In the genomic region with DNA sequence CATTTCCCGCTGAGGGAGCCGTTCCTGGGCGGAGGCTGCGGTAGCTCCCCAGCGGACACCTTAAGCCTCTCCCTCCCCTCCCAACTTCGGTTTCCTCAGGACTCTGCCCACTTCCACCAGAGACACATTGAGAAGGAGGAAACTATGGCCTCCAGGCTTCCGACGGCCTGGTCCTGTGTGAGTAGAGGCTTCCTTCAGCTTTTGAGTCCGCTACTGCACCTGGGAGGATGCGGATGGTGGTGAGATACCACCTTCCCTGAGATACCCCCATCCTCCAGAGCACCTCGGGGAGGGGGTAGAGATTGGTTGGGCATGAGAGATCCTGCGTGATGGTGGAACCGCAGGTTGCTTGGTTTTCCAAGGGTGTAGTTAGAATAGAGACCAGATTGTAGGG, we compare ENCODE assay signal across 8 cellular contexts. TPM values are rescaled to one million over a fixed set of nuclear protein-coding genes. Genes with fewer than 3 reads are reported as not detected.
A peak's percentile ranks its signal among the peaks of the same experiment; 100 is the strongest.
DNase-seq lines count a peak whose midpoint lies in the region; ATAC-seq and TF ChIP-seq lines count a peak whose summit lies in the region.

No MANE protein-coding gene starts in this region.

- H3K4me3 ChIP-seq in PC-9 (peak overlapping the region; percentile 80), epithelial cell of proximal tubule (ENCODE audit: low read depth, low read length) (peak overlapping the region; percentile 90), prostate gland (peak overlapping the region; percentile 91 to 94)

- H3K27ac ChIP-seq in PC-9 (peak overlapping the region; percentile 95), prostate gland (peak overlapping the region; percentile 98 to 99)

- H3K9me3 ChIP-seq in PC-9 (ENCODE audit: insufficient read depth, low read depth) (peaks cover 80% of the 10 kb centered on the region), prostate gland (peaks cover 6% of the 10 kb centered on the region)

- TF ChIP-seq CTCF in PC-9 (conservative IDR thresholded peaks at IDR 0.05) (no peak), epithelial cell of proximal tubule (conservative IDR thresholded peaks at IDR 0.05; ENCODE audit: low read depth, low read length) (no peak), prostate gland (IDR thresholded peaks at IDR 0.05) (no peak)

- DNase-seq in PC-9: no peak
- DNase-seq in epithelial cell of proximal tubule (ENCODE audit: low read depth): no peak
- DNase-seq in prostate gland (ENCODE audit: low spot score): no peak
- DNase-seq in COLO829 (ENCODE audit: low spot score): no peak
- no peak for DNase-seq in NCI-H2081 treated with DMSO at 0.1 percent for 48 hours (lab: John Stamatoyannopoulos, UW)
- DNase-seq in dedifferentiated amniotic fluid mesenchymal stem cell (ENCODE audit: extremely low spot score): no peak

- POLR2A ChIA-PET in PC-9 (lab: Charles Lee; ENCODE audit: unreplicated experiment): no interaction called here

- TF ChIP-seq POLR2A in GM18505 (IDR thresholded peaks at IDR 0.05; ENCODE audit: borderline replicate concordance, extremely low read depth, insufficient read depth, insufficient read length): no peak
- no peak for TF ChIP-seq POLR2A in prostate gland (IDR thresholded peaks at IDR 0.05)

- H3K27me3 ChIP-seq in PC-9 (ENCODE audit: insufficient read depth, low read depth): no peaks in the 10 kb centered on the region
- no peaks in the 10 kb centered on the region for H3K27me3 ChIP-seq in prostate gland (replicated peaks; ENCODE audit: insufficient read depth)

- ATAC-seq in GM18505 (IDR thresholded peaks at IDR 0.05; ENCODE audit: unreplicated experiment): peak; percentile 12
- no peak for ATAC-seq in GM18519 (IDR thresholded peaks at IDR 0.05; ENCODE audit: low FRiP score, unreplicated experiment)

- peaks cover 4% of the 10 kb centered on the region; the same call in 1 of the 2 replicates for H3K4me1 ChIP-seq in PC-9 (replicated peaks; ENCODE audit: insufficient read depth)
- H3K4me1 ChIP-seq in prostate gland (replicated peaks): no peaks in the 10 kb centered on the region

- TSS peak; percentile 55 for BruUV-seq in PC-9 (replicated peaks; lab: Mats Ljungman, UMichigan)

- H3K4me2 ChIP-seq in PC-9: peak overlapping the region; percentile 84

- intact Hi-C loops in PC-9 (cut with micrococcal nuclease; ENCODE audit: unreplicated experiment): loop anchor here (1.0 to 2.0 kb wide), 7 partner anchors 29 to 360 kb away; partner anchors contain the start of genes TRIM28, ZBTB45, ZNF329 and ZNF606
- intact Hi-C loops in prostate gland (cut with DNase I): no loop called here

- peak overlapping the region; percentile 98 for H2AFZ ChIP-seq in PC-9

- H4K20me1 ChIP-seq in PC-9 (ENCODE audit: insufficient read depth): no peaks in the 10 kb centered on the region

- 17% methylated on average over 13 of the region's 13 CpGs for WGBS in prostate gland

- H3K79me2 ChIP-seq in PC-9 (ENCODE audit: low read depth): peaks cover 19% of the 10 kb centered on the region

- H3F3A ChIP-seq in PC-9 (ENCODE audit: insufficient read depth, low read depth): peaks cover 30% of the 10 kb centered on the region

- no peaks in the 10 kb centered on the region for H3K9me2 ChIP-seq in PC-9 (ENCODE audit: insufficient read depth)

- CTCF ChIA-PET in PC-9 (lab: Charles Lee): interaction anchor here (0.6 kb wide), 1 partner anchor 45 kb away, joined by 3 read pairs; the partner anchor contains the start of gene ZNF544

- H3K36me3 ChIP-seq in PC-9 (ENCODE audit: low read depth) (peaks cover 66% of the 10 kb centered on the region), prostate gland (peaks cover 6 to 8% of the 10 kb centered on the region in 2 donors)

RNA-seq across cellular contexts. Expression of gene ZNF274, which starts 1.0 kb away (rescaled TPM):
- 34.3 and 36.4 TPM in 2 replicates for total RNA-seq in PC-9 (2021)
- 23.6 and 24.7 TPM in 2 replicates for total RNA-seq in epithelial cell of proximal tubule
- total RNA-seq in prostate gland: 10 to 100 TPM; 34.5 to 34.7 TPM

RNA-seq across cellular contexts. Expression of gene ZNF329, which starts 33.2 kb away (rescaled TPM):
- total RNA-seq in PC-9 (2021): 10.6 and 16.1 TPM in 2 replicates
- total RNA-seq in epithelial cell of proximal tubule: 4.1 and 7.1 TPM in 2 replicates
- 10 to 100 TPM; 14.7 to 18.4 TPM for total RNA-seq in prostate gland

RNA-seq across cellular contexts. Expression of gene ZNF544, which starts 44.9 kb away (rescaled TPM):
- total RNA-seq in PC-9 (2021) (29.5 and 32.7 TPM in 2 replicates), epithelial cell of proximal tubule (54.5 and 58.9 TPM in 2 replicates), prostate gland (10 to 100 TPM; 56.9 to 87.4 TPM)
